In the genomic region with DNA sequence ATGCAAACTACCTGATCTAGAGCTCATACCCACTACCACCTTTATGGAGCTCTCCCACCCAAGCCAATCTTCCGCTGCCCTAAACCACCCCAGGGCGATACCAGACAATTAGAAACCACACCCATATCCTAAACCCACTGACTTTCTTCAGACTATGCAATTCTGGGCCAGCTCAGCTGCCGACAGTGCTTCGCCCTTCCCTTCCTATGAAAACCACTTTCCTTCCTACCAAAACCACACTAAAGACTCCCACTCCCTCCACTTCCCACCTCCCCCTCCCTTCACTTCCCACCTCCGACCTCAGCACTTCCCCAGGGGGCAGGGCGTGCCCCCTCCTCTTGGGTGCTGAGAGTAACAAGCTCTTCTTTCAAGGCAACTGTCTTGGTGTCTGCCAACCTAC, we compare ENCODE assay signal across 23 cellular contexts. TPM values are rescaled to one million over a fixed set of nuclear protein-coding genes. Genes with fewer than 3 reads are reported as not detected.
A peak's percentile ranks its signal among the peaks of the same experiment; 100 is the strongest.
DNase-seq lines count a peak whose midpoint lies in the region; ATAC-seq, FAIRE-seq and TF ChIP-seq lines count a peak whose summit lies in the region.
"Had no signal": no experiment of that assay in that cellular context is flagged by ENCODE, and none has a peak within 500 bp of the region (broad histone marks: within the 10 kb centered on the region; RNA-seq: fewer than 3 reads in every experiment).

No MANE protein-coding gene starts in this region.

- no peak for FAIRE-seq in RCC 7860 (lab: Jason Lieb, UNC)
- FAIRE-seq: D721Med, GM18507 had no signal

- WGBS in right lobe of liver (ENCODE audit: insufficient coverage, low coverage, low lambda C conversion rate, missing lambda C conversion rate) = 53% methylated on average over 6 of the region's 6 CpGs

- H3K4me1 Mint-ChIP-seq in T-helper 1 cell treated with Interleukin-12 subunit alpha and Interleukin-12 subunit beta and Interleukin-4 antibody, amounts not matched to agents 30 μg/mL and 1 μg/mL, for 36 hours (ENCODE audit: low read depth) = peaks cover 17% of the 10 kb centered on the region
- peaks cover 18% of the 10 kb centered on the region for H3K4me1 Mint-ChIP-seq in CD8-positive, alpha-beta T cell (ENCODE audit: low read depth)
- H3K4me1 Mint-ChIP-seq in glutamatergic neuron (ENCODE audit: low read depth, unreplicated experiment) = peaks cover 29% of the 10 kb centered on the region
- peaks cover 16% of the 10 kb centered on the region for H3K4me1 Mint-ChIP-seq in activated T-helper 2 cell treated with anti-CD3 and anti-CD28 coated beads, Interferon-gamma antibody, Interleukin-2, Interleukin-4, amounts not matched to agents 10 μg/mL and 5 μg/mL and 100 μg/mL, durations not matched to agents 14 hours and 24 hours and 36 hours (ENCODE audit: low read depth)

- H3K9me3 ChIP-seq in CD8-positive, alpha-beta T cell (ENCODE audit: low read length) = no peaks in the 10 kb centered on the region
- H3K9me3 ChIP-seq in right lobe of liver = no peaks in the 10 kb centered on the region
- H3K9me3 ChIP-seq: mucosa of descending colon, spleen, stomach, transverse colon had no signal

- no peaks in the 10 kb centered on the region for H3K36me3 ChIP-seq in CD8-positive, alpha-beta T cell (ENCODE audit: insufficient read depth, low read length)
- H3K36me3 ChIP-seq in right lobe of liver = no peaks in the 10 kb centered on the region
- H3K36me3 ChIP-seq: spleen, transverse colon had no signal

- peaks cover 12% of the 10 kb centered on the region for H3K27me3 Mint-ChIP-seq in T-helper 1 cell treated with Interleukin-12 subunit alpha and Interleukin-12 subunit beta and Interleukin-4 antibody, amounts not matched to agents 30 μg/mL and 1 μg/mL, for 36 hours (ENCODE audit: low read depth)
- H3K27me3 Mint-ChIP-seq in CD8-positive, alpha-beta T cell (ENCODE audit: low read depth) = peaks cover 50% of the 10 kb centered on the region
- peaks cover 8% of the 10 kb centered on the region for H3K27me3 Mint-ChIP-seq in glutamatergic neuron (ENCODE audit: unreplicated experiment)
- peaks cover 7% of the 10 kb centered on the region for H3K27me3 Mint-ChIP-seq in activated T-helper 2 cell treated with anti-CD3 and anti-CD28 coated beads, Interferon-gamma antibody, Interleukin-2, Interleukin-4, amounts not matched to agents 10 μg/mL and 5 μg/mL and 100 μg/mL, durations not matched to agents 14 hours and 24 hours and 36 hours (ENCODE audit: low read depth)

- peaks cover 26% of the 10 kb centered on the region for H3K4me1 ChIP-seq in CD8-positive, alpha-beta T cell (ENCODE audit: insufficient read depth, low read length)
- H3K4me1 ChIP-seq in right lobe of liver = no peaks in the 10 kb centered on the region
- H3K4me1 ChIP-seq: spleen, transverse colon had no signal

- no peaks in the 10 kb centered on the region for H3K36me3 Mint-ChIP-seq in T-helper 1 cell treated with Interleukin-12 subunit alpha and Interleukin-12 subunit beta and Interleukin-4 antibody, amounts not matched to agents 30 μg/mL and 1 μg/mL, for 36 hours (ENCODE audit: low read depth)
- H3K36me3 Mint-ChIP-seq in CD8-positive, alpha-beta T cell = no peaks in the 10 kb centered on the region
- peaks cover 10% of the 10 kb centered on the region for H3K36me3 Mint-ChIP-seq in glutamatergic neuron (ENCODE audit: unreplicated experiment)
- H3K36me3 Mint-ChIP-seq in activated T-helper 2 cell treated with anti-CD3 and anti-CD28 coated beads, Interferon-gamma antibody, Interleukin-2, Interleukin-4, amounts not matched to agents 10 μg/mL and 5 μg/mL and 100 μg/mL, durations not matched to agents 14 hours and 24 hours and 36 hours (ENCODE audit: low read depth) = no peaks in the 10 kb centered on the region

- H3K27ac Mint-ChIP-seq in T-helper 1 cell treated with Interleukin-12 subunit alpha and Interleukin-12 subunit beta and Interleukin-4 antibody, amounts not matched to agents 30 μg/mL and 1 μg/mL, for 36 hours = no peak overlapping the region
- no peak overlapping the region for H3K27ac Mint-ChIP-seq in CD8-positive, alpha-beta T cell
- peak overlapping the region; percentile 8 for H3K27ac Mint-ChIP-seq in glutamatergic neuron (ENCODE audit: unreplicated experiment)
- no peak overlapping the region for H3K27ac Mint-ChIP-seq in activated T-helper 2 cell treated with anti-CD3 and anti-CD28 coated beads, Interferon-gamma antibody, Interleukin-2, Interleukin-4, amounts not matched to agents 10 μg/mL and 5 μg/mL and 100 μg/mL, durations not matched to agents 14 hours and 24 hours and 36 hours

- no peaks in the 10 kb centered on the region for H3K9me3 Mint-ChIP-seq in T-helper 1 cell treated with Interleukin-12 subunit alpha and Interleukin-12 subunit beta and Interleukin-4 antibody, amounts not matched to agents 30 μg/mL and 1 μg/mL, for 36 hours
- H3K9me3 Mint-ChIP-seq in CD8-positive, alpha-beta T cell = no peaks in the 10 kb centered on the region
- H3K9me3 Mint-ChIP-seq in glutamatergic neuron (ENCODE audit: unreplicated experiment) = peaks cover 13% of the 10 kb centered on the region
- H3K9me3 Mint-ChIP-seq in activated T-helper 2 cell treated with anti-CD3 and anti-CD28 coated beads, Interferon-gamma antibody, Interleukin-2, Interleukin-4, amounts not matched to agents 10 μg/mL and 5 μg/mL and 100 μg/mL, durations not matched to agents 14 hours and 24 hours and 36 hours = no peaks in the 10 kb centered on the region

- intact Hi-C loops in CD8-positive, alpha-beta T cell (cut with DNase I, micrococcal nuclease) = no loop called here
- intact Hi-C loops in right lobe of liver (cut with DNase I) = no loop called here
- intact Hi-C loops in activated T-helper 2 cell treated with anti-CD3 and anti-CD28 coated beads, Interferon-gamma antibody, Interleukin-2, Interleukin-4, amounts not matched to agents 10 μg/mL and 5 μg/mL and 100 μg/mL, durations not matched to agents 14 hours and 24 hours and 36 hours (cut with micrococcal nuclease) = no loop called here

- H3K4me3 Mint-ChIP-seq in T-helper 1 cell treated with Interleukin-12 subunit alpha and Interleukin-12 subunit beta and Interleukin-4 antibody, amounts not matched to agents 30 μg/mL and 1 μg/mL, for 36 hours = peak overlapping the region; percentile 4
- H3K4me3 Mint-ChIP-seq in CD8-positive, alpha-beta T cell = peak overlapping the region; percentile 1
- H3K4me3 Mint-ChIP-seq in glutamatergic neuron (ENCODE audit: unreplicated experiment) = peak overlapping the region; percentile 45
- H3K4me3 Mint-ChIP-seq in activated T-helper 2 cell treated with anti-CD3 and anti-CD28 coated beads, Interferon-gamma antibody, Interleukin-2, Interleukin-4, amounts not matched to agents 10 μg/mL and 5 μg/mL and 100 μg/mL, durations not matched to agents 14 hours and 24 hours and 36 hours (ENCODE audit: low read depth) = no peak overlapping the region

- no peaks in the 10 kb centered on the region for H3K27me3 ChIP-seq in CD8-positive, alpha-beta T cell (ENCODE audit: insufficient read depth, low read length)
- no peaks in the 10 kb centered on the region for H3K27me3 ChIP-seq in right lobe of liver
- H3K27me3 ChIP-seq: hepatocyte had no signal

- ATAC-seq in CD8-positive, alpha-beta T cell = no peak
- no peak for ATAC-seq in right lobe of liver
- ATAC-seq: mucosa of descending colon had no signal

- H3K27ac ChIP-seq in CD8-positive, alpha-beta T cell (ENCODE audit: low read depth, low read length) = no peak overlapping the region
- no peak overlapping the region for H3K27ac ChIP-seq in right lobe of liver
- H3K27ac ChIP-seq: hepatocyte, spleen, stomach, transverse colon had no signal

- POLR2A ChIA-PET in CD8-positive, alpha-beta T cell (lab: Charles Lee) = no interaction called here

- TF ChIP-seq POLR2A in right lobe of liver (IDR thresholded peaks at IDR 0.05) = no peak

- DNase-seq in T-helper 1 cell (no peak), NCI-H526 treated with DMSO at 0.1 percent for 48 hours (lab: John Stamatoyannopoulos, UW) (peak; percentile 93), glutamatergic neuron (no peak), right lobe of liver (no peak), RCC 7860 (ENCODE audit: low spot score) (no peak)
- no peak for DNase-seq in CD8-positive, alpha-beta T cell
- DNase-seq in activated T-helper 2 cell treated with anti-CD3 and anti-CD28 coated beads, Interferon-gamma antibody, Interleukin-2, Interleukin-4, amounts not matched to agents 10 μg/mL and 5 μg/mL and 100 μg/mL, durations not matched to agents 14 hours and 24 hours and 36 hours (ENCODE audit: low spot score) = no peak
- DNase-seq: 8988T; activated CD8-positive, alpha-beta memory T cell treated with anti-CD3 and anti-CD28 coated beads for 24 hours; activated effector memory CD4-positive, alpha-beta T cell treated with Interleukin-2 at 50 U/mL for 16 hours; HCEC 1CT; mucosa of descending colon; NCI-H2081 treated with DMSO at 0.1 percent for 48 hours; NCI-H510A; spleen; stimulated activated CD4-positive, alpha-beta T cell treated with anti-CD3 and anti-CD28 coated beads, Interleukin-4, amount 100 ng/mL, for 24 hours; stomach; transverse colon had no signal

- TF ChIP-seq CTCF in CD8-positive, alpha-beta T cell (IDR thresholded peaks at IDR 0.05) = no peak
- TF ChIP-seq CTCF in glutamatergic neuron (IDR thresholded peaks at IDR 0.05; ENCODE audit: partially characterized antibody, unreplicated experiment) (no peak), right lobe of liver (IDR thresholded peaks at IDR 0.05) (no peak)

- CTCF ChIA-PET in CD8-positive, alpha-beta T cell (lab: Charles Lee) = no interaction called here

- H3K4me3 ChIP-seq in CD8-positive, alpha-beta T cell (ENCODE audit: low read depth, low read length) = no peak overlapping the region
- H3K4me3 ChIP-seq in right lobe of liver = no peak overlapping the region
- H3K4me3 ChIP-seq: hepatocyte, mucosa of descending colon, spleen, stomach, transverse colon had no signal

RNA-seq across cellular contexts. Expression of a gene that starts 25.1 kb away (rescaled TPM):
- total RNA-seq in CD8-positive, alpha-beta T cell = under 1 TPM; 0.30 to 0.42 TPM
- 240 TPM for total RNA-seq in glutamatergic neuron (ENCODE audit: unreplicated experiment)
- total RNA-seq in right lobe of liver = 1 to 10 TPM in 5 of 6 experiments, under 1 TPM in 1; 0.76 to 8.8 (median 5.1) TPM
- 0.05 and 0.27 TPM in 2 replicates for total RNA-seq in activated T-helper 2 cell treated with anti-CD3 and anti-CD28 coated beads, Interferon-gamma antibody, Interleukin-2, Interleukin-4, amounts not matched to agents 10 μg/mL and 5 μg/mL and 100 μg/mL, durations not matched to agents 14 hours and 24 hours and 36 hours
- total RNA-seq: dermis microvascular lymphatic vessel endothelial cell had no signal

RNA-seq across cellular contexts. Expression of a gene that starts 55.2 kb away (rescaled TPM):
- under 1 TPM; 0.92 to 1.00 TPM for total RNA-seq in CD8-positive, alpha-beta T cell
- 1.0 TPM for total RNA-seq in glutamatergic neuron (ENCODE audit: unreplicated experiment)
- under 1 TPM; 0.12 to 0.68 (median 0.55) TPM for total RNA-seq in right lobe of liver
- 3.1 and 4.3 TPM in 2 replicates for total RNA-seq in activated T-helper 2 cell treated with anti-CD3 and anti-CD28 coated beads, Interferon-gamma antibody, Interleukin-2, Interleukin-4, amounts not matched to agents 10 μg/mL and 5 μg/mL and 100 μg/mL, durations not matched to agents 14 hours and 24 hours and 36 hours

Comparison
In these comparisons a context has a peak if more than half of its experiments do, and no peak if none do; other contexts are left out.
1. RNA of a gene that starts 25.1 kb away (total RNA-seq): 240 TPM in glutamatergic neuron (single experiment); 0.76 to 8.8 TPM in right lobe of liver, 0.30 to 0.42 TPM in CD8-positive, alpha-beta T cell and 0.05 to 0.27 TPM in activated T-helper 2 cell treated with anti-CD3 and anti-CD28 coated beads, Interferon-gamma antibody, Interleukin-2, Interleukin-4, amounts not matched to agents 10 μg/mL and 5 μg/mL and 100 μg/mL, durations not matched to agents 14 hours and 24 hours and 36 hours; every median in the first group is over 10 times any median in the second.